In genomic region chr3:77917225-77917624, GRCh38 we compare ENCODE assay signal across 21 cellular contexts.
"Had no signal": no experiment of that assay in that cellular context is flagged by ENCODE, and none has a peak within 500 bp of the region (broad histone marks: within the 10 kb centered on the region; RNA-seq: fewer than 3 reads in every experiment).

No MANE protein-coding gene starts in this region.

- DNase-seq: dorsolateral prefrontal cortex; effector CD4-positive, alpha-beta T cell; foreskin fibroblast; gastrocnemius medialis; head of caudate nucleus; left ventricle myocardium superior; lower lobe of right lung; natural killer cell; right cardiac atrium; sigmoid colon; stimulated activated CD4-positive, alpha-beta T cell treated with anti-CD3 and anti-CD28 coated beads, Interleukin-2, amount 100 ng/mL, for 24 hours; stimulated activated CD4-positive, alpha-beta T cell treated with anti-CD3 and anti-CD28 coated beads, Interleukin-4, amount 100 ng/mL, for 24 hours; stimulated activated naive CD4-positive, alpha-beta T cell treated with Interleukin-2 at 50 U/mL for 16 hours; stomach; thyroid gland; trophoblast cell had no signal

- H3K79me2 ChIP-seq: parathyroid adenoma had no signal

- H3K4me1 ChIP-seq: gastrocnemius medialis, lower lobe of right lung, parathyroid adenoma, prostate gland, sigmoid colon, stomach, thyroid gland, vagina had no signal

- H3K9ac ChIP-seq: parathyroid adenoma had no signal

- H3K4me1 Mint-ChIP-seq: natural killer cell; neural crest cell; stimulated activated effector memory CD8-positive, alpha-beta T cell treated with anti-CD3 and anti-CD28 coated beads, Interleukin-12 subunit alpha, Interleukin-12 subunit beta, amount 100 ng/mL, for 72 hours had no signal

- H3K27me3 ChIP-seq: dorsolateral prefrontal cortex, gastrocnemius medialis, sigmoid colon, stomach, thyroid gland, vagina had no signal

- H2AFZ ChIP-seq: parathyroid adenoma had no signal

- H3K36me3 Mint-ChIP-seq: natural killer cell; stimulated activated effector memory CD8-positive, alpha-beta T cell treated with anti-CD3 and anti-CD28 coated beads, Interleukin-12 subunit alpha, Interleukin-12 subunit beta, amount 100 ng/mL, for 72 hours had no signal

- H3K27ac ChIP-seq: dorsolateral prefrontal cortex, gastrocnemius medialis, lower lobe of right lung, parathyroid adenoma, prostate gland, sigmoid colon, stomach, thyroid gland, vagina had no signal

- H3K27ac Mint-ChIP-seq: natural killer cell; stimulated activated effector memory CD8-positive, alpha-beta T cell treated with anti-CD3 and anti-CD28 coated beads, Interleukin-12 subunit alpha, Interleukin-12 subunit beta, amount 100 ng/mL, for 72 hours had no signal

- H3K4me3 Mint-ChIP-seq: natural killer cell; neural crest cell; stimulated activated effector memory CD8-positive, alpha-beta T cell treated with anti-CD3 and anti-CD28 coated beads, Interleukin-12 subunit alpha, Interleukin-12 subunit beta, amount 100 ng/mL, for 72 hours had no signal

- H3K36me3 ChIP-seq: gastrocnemius medialis, lower lobe of right lung, prostate gland, sigmoid colon, stomach, thyroid gland, vagina had no signal

- H3K4me3 ChIP-seq: dorsolateral prefrontal cortex, gastrocnemius medialis, lower lobe of right lung, prostate gland, sigmoid colon, stomach, thyroid gland, vagina had no signal

- H3K9me3 ChIP-seq: gastrocnemius medialis, lower lobe of right lung, prostate gland, sigmoid colon, thyroid gland, vagina had no signal

- ATAC-seq: gastrocnemius medialis; left ventricle myocardium superior; lower lobe of right lung; natural killer cell; right cardiac atrium; stimulated activated effector memory CD8-positive, alpha-beta T cell treated with anti-CD3 and anti-CD28 coated beads, Interleukin-12 subunit alpha, Interleukin-12 subunit beta, amount 100 ng/mL, for 72 hours had no signal
